Comparison of ENCODE assay signal across 9 cellular contexts in genomic region chr5:140246378-140247122, GRCh38.
DNase-seq lines count a peak whose midpoint lies in the region; TF ChIP-seq lines count a peak whose summit lies in the region.
"Had no signal": no experiment of that assay in that cellular context is flagged by ENCODE, and none has a peak within 500 bp of the region (broad histone marks: within the 10 kb centered on the region; RNA-seq: fewer than 3 reads in every experiment).

No MANE protein-coding gene starts in this region.

- POLR2A ChIA-PET in RWPE1 (lab: Yijun Ruan, JAX; ENCODE audit: low non-redundant PET) = interaction anchor here (1.3 kb wide), 1 partner anchor 100 kb away, joined by 5 read pairs; the partner anchor contains the start of gene HBEGF

- DNase-seq in AG20443 (ENCODE audit: low spot score) (peak; percentile 86), RWPE1 (ENCODE audit: low spot score) (no peak), fibroblast of pulmonary artery (ENCODE audit: low read depth) (peak; percentile 77), NCI-H1417 treated with DMSO at 0.1 percent for 48 hours (lab: John Stamatoyannopoulos, UW) (no peak), NCI-H526 (lab: John Stamatoyannopoulos, UW) (no peak), germinal center (ENCODE audit: low spot score) (no peak)
- DNase-seq in effector CD8-positive, alpha-beta T cell (lab: John Stamatoyannopoulos, UW) = no peak
- DNase-seq: NCI-H2029 treated with DMSO at 0.1 percent for 48 hours had no signal

- no peak for TF ChIP-seq CTCF in RWPE1 (conservative IDR thresholded peaks at IDR 0.05; ENCODE audit: low read depth)
- TF ChIP-seq CTCF in fibroblast of pulmonary artery (IDR thresholded peaks at IDR 0.05; ENCODE audit: low read length, missing control alignments) = no peak
- TF ChIP-seq CTCF in nephron (IDR thresholded peaks at IDR 0.05; ENCODE audit: unreplicated experiment in 3 of 3) = no peak

- peaks cover 41% of the 10 kb centered on the region for H3K4me1 Mint-ChIP-seq in nephron

- peak overlapping the region; percentile 32 to 95 (median 69) for H3K27ac Mint-ChIP-seq in nephron

- no peak overlapping the region for H3K4me3 ChIP-seq in fibroblast of pulmonary artery (replicated peaks; ENCODE audit: low read depth, low read length)

- H3K9me3 Mint-ChIP-seq in nephron = no peaks in the 10 kb centered on the region

- no peaks in the 10 kb centered on the region for H3K27me3 Mint-ChIP-seq in nephron (ENCODE audit: low read depth)

- H3K4me3 Mint-ChIP-seq in nephron = no peak overlapping the region

- peak overlapping the region; percentile 53 for H3K27ac ChIP-seq in RWPE1

- CTCF ChIA-PET in RWPE1 (lab: Yijun Ruan, JAX) = interaction anchor here (0.6 to 5.3 kb wide), 9 partner anchors 9 to 129 kb away, joined by 3 to 44 read pairs (median 5); partner anchors contain the start of genes HBEGF and PFDN1

- peaks cover 24% of the 10 kb centered on the region for H3K36me3 Mint-ChIP-seq in nephron (ENCODE audit: low read depth)

Comparison
In these comparisons a context has a peak if more than half of its experiments do, and no peak if none do; other contexts are left out.
1. DNase-seq: peak in AG20443 (single experiment) and fibroblast of pulmonary artery (single experiment); none in RWPE1 (single experiment), NCI-H1417 treated with DMSO at 0.1 percent for 48 hours (single experiment), NCI-H526 (0 of 2), germinal center (single experiment) and effector CD8-positive, alpha-beta T cell (single experiment).